ENCODE assay signal across 1 cellular context in the genomic region with DNA sequence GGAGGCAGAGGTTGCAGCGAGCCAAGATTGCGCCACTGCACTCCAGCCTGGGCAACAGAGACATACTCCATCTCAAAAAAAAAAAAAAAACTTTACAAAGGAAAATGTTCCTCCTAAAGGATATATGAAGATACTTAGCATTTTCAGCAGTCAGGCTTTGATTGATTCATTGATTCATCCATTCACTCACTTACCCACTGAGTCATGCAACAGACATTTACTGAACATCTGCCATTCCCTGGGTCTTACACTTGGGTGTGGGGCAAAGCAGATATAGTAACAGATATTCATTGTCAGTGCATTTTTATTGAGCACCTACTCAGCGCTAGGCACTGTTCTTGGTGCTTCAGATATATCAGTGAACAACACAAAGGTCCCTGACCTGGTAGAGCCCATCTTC.
A peak's percentile ranks its signal among the peaks of the same experiment; 100 is the strongest.
TF ChIP-seq lines count a peak whose summit lies in the region.

No MANE protein-coding gene starts in this region.

TF ChIP-seq in SK-N-SH, 30 proteins besides CTCF, POLR2A, EP300 and RAD21:
- TF ChIP-seq, protein P1, sequence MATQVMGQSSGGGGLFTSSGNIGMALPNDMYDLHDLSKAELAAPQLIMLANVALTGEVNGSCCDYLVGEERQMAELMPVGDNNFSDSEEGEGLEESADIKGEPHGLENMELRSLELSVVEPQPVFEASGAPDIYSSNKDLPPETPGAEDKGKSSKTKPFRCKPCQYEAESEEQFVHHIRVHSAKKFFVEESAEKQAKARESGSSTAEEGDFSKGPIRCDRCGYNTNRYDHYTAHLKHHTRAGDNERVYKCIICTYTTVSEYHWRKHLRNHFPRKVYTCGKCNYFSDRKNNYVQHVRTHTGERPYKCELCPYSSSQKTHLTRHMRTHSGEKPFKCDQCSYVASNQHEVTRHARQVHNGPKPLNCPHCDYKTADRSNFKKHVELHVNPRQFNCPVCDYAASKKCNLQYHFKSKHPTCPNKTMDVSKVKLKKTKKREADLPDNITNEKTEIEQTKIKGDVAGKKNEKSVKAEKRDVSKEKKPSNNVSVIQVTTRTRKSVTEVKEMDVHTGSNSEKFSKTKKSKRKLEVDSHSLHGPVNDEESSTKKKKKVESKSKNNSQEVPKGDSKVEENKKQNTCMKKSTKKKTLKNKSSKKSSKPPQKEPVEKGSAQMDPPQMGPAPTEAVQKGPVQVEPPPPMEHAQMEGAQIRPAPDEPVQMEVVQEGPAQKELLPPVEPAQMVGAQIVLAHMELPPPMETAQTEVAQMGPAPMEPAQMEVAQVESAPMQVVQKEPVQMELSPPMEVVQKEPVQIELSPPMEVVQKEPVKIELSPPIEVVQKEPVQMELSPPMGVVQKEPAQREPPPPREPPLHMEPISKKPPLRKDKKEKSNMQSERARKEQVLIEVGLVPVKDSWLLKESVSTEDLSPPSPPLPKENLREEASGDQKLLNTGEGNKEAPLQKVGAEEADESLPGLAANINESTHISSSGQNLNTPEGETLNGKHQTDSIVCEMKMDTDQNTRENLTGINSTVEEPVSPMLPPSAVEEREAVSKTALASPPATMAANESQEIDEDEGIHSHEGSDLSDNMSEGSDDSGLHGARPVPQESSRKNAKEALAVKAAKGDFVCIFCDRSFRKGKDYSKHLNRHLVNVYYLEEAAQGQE (IDR thresholded peaks at IDR 0.05; ENCODE audit: low read depth, low read length) = no peak
- TF ChIP-seq POLR2AphosphoS5 (IDR thresholded peaks at IDR 0.05; ENCODE audit: low read depth, low read length) (no peak), NRF1 (IDR thresholded peaks at IDR 0.05; ENCODE audit: low read depth, low read length) (no peak), SMC3 (IDR thresholded peaks at IDR 0.05; ENCODE audit: low read depth, low read length) (no peak), MEF2A (IDR thresholded peaks at IDR 0.05; ENCODE audit: borderline replicate concordance, low read depth) (no peak), FOXM1 (IDR thresholded peaks at IDR 0.05; ENCODE audit: low read depth) (no peak), FOXJ3 (CRISPR knock-in tag; IDR thresholded peaks at IDR 0.05) (no peak), ZBTB33 (IDR thresholded peaks at IDR 0.05; ENCODE audit: borderline replicate concordance, low read depth) (no peak), SIN3A (IDR thresholded peaks at IDR 0.05; ENCODE audit: borderline replicate concordance, low read depth, low read length) (no peak), TEAD4 (IDR thresholded peaks at IDR 0.05; ENCODE audit: borderline replicate concordance, insufficient read depth) (peak; percentile 12; the same call in 1 of the 2 replicates), RFX5 (IDR thresholded peaks at IDR 0.05; ENCODE audit: low read length) (no peak), FOSL2 (IDR thresholded peaks at IDR 0.05; ENCODE audit: borderline replicate concordance, low read depth) (peak; percentile 68; the same call in 1 of the 2 replicates), TCF12 (IDR thresholded peaks at IDR 0.05) (peak; percentile 77), NFIC (IDR thresholded peaks at IDR 0.05; ENCODE audit: borderline replicate concordance) (no peak), MXI1 (IDR thresholded peaks at IDR 0.05; ENCODE audit: low read depth, low read length) (no peak), CHD2 (IDR thresholded peaks at IDR 0.05; ENCODE audit: low read length, partially characterized antibody) (no peak), EZH2phosphoT487 (IDR thresholded peaks at IDR 0.05; ENCODE audit: borderline replicate concordance, low read depth) (no peak), GABPA (IDR thresholded peaks at IDR 0.05; ENCODE audit: low read depth) (no peak), JUND (IDR thresholded peaks at IDR 0.05) (peak; percentile 73), ELF1 (IDR thresholded peaks at IDR 0.05) (no peak)
- TF ChIP-seq, protein P2, sequence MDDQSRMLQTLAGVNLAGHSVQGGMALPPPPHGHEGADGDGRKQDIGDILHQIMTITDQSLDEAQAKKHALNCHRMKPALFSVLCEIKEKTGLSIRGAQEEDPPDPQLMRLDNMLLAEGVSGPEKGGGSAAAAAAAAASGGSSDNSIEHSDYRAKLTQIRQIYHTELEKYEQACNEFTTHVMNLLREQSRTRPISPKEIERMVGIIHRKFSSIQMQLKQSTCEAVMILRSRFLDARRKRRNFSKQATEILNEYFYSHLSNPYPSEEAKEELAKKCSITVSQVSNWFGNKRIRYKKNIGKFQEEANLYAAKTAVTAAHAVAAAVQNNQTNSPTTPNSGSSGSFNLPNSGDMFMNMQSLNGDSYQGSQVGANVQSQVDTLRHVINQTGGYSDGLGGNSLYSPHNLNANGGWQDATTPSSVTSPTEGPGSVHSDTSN (IDR thresholded peaks at IDR 0.05) = peak; percentile 92
- TF ChIP-seq, protein P3, sequence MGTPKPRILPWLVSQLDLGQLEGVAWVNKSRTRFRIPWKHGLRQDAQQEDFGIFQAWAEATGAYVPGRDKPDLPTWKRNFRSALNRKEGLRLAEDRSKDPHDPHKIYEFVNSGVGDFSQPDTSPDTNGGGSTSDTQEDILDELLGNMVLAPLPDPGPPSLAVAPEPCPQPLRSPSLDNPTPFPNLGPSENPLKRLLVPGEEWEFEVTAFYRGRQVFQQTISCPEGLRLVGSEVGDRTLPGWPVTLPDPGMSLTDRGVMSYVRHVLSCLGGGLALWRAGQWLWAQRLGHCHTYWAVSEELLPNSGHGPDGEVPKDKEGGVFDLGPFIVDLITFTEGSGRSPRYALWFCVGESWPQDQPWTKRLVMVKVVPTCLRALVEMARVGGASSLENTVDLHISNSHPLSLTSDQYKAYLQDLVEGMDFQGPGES (IDR thresholded peaks at IDR 0.05; ENCODE audit: low read depth, low read length) = no peak
- TF ChIP-seq, protein P4, sequence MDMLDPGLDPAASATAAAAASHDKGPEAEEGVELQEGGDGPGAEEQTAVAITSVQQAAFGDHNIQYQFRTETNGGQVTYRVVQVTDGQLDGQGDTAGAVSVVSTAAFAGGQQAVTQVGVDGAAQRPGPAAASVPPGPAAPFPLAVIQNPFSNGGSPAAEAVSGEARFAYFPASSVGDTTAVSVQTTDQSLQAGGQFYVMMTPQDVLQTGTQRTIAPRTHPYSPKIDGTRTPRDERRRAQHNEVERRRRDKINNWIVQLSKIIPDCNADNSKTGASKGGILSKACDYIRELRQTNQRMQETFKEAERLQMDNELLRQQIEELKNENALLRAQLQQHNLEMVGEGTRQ (IDR thresholded peaks at IDR 0.05; ENCODE audit: borderline replicate concordance, low read depth, low read length) = no peak
- TF ChIP-seq, protein P5, sequence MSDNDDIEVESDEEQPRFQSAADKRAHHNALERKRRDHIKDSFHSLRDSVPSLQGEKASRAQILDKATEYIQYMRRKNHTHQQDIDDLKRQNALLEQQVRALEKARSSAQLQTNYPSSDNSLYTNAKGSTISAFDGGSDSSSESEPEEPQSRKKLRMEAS (IDR thresholded peaks at IDR 0.05; ENCODE audit: low read depth) = no peak
TF ChIP-seq in SK-N-SH: peak in this region for 5.
